8 cellular contexts compared by ENCODE assay signal in the genomic region with DNA sequence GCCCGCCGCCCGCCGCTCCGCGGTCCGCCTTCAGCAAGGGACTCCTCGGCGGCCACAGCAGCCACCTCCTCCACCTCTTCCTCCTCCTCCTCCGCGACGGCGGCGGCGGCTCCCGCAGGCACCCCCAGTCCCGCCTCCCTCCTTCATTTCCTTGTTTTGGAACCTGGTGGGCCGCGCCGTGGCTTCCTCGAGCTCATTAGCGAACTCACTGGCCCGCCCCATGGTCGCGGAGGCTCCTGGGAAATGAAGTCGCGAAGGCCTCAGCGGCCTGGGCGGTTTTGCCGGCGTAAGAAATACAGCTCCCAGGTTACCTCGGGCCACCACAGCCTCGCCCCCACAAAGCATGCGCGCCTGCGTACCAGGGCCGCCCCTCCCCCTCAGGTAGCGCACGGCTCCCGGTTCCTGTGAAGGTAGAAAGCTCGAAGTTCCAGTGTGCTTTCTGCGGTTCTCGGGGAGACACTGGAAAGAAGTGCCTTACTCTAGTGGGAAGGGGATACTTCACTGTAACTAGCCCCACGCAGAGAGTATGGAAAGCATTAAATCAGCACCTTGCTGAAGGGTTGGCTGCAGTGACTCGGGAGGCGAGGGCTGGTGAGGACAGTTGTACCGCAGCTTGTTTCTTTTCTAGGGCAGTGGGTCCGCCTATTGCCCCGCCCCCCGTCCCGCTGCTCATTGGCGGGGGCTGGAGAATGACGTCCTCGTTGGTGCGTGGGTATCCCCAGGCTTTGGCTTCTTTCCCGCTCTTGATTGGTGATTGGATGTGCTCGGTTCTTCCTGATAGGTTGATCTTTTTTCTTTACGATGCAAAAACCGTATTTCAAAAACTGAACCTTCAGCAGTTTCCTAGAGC. TPM values are rescaled to one million over a fixed set of nuclear protein-coding genes. Genes with fewer than 3 reads are reported as not detected.
A peak's percentile ranks its signal among the peaks of the same experiment; 100 is the strongest.
DNase-seq lines count a peak whose midpoint lies in the region; ATAC-seq lines count a peak whose summit lies in the region.

TSS of gene CDK19 (minus strand) at position 210 of the 850 bp plus-strand sequence. CDS start 333 bp downstream, outside the sequence.

- H3K36me3 ChIP-seq in BLaER1 treated with 17β-estradiol and CSF1 and Interleukin-3, amounts not matched to agents 10 nM and 100 nM, result no peaks in the 10 kb centered on the region

- peak; percentile 99 for DNase-seq in NCI-H748 (lab: John Stamatoyannopoulos, UW; ENCODE audit: unreplicated experiment)
- DNase-seq in activated CD4-positive, alpha-beta T cell treated with anti-CD3 and anti-CD28 coated beads, Interleukin-2, amount 50 U/mL, for 1 hour, result peak; percentile 98
- DNase-seq in dedifferentiated amniotic fluid mesenchymal stem cell (ENCODE audit: extremely low spot score), result peak; percentile 96
- peak; percentile 99 for DNase-seq in left lobe of liver (ENCODE audit: low spot score)
- peak; percentile 96 for DNase-seq in stimulated activated CD4-positive, alpha-beta T cell treated with anti-CD3 and anti-CD28 coated beads, Interleukin-2, amount 100 ng/mL, for 4 hours (ENCODE audit: low read depth)

- H3K4me3 ChIP-seq in BLaER1 treated with 17β-estradiol and CSF1 and Interleukin-3, amounts not matched to agents 10 nM and 100 nM, result peak within 1 kb of the TSS; percentile 79 to 99 (median 94)

- ATAC-seq in GM19351 (IDR thresholded peaks at IDR 0.05; ENCODE audit: unreplicated experiment) (peak; percentile 69), HG03521 (IDR thresholded peaks at IDR 0.05; ENCODE audit: unreplicated experiment) (peak; percentile 69), left lobe of liver (peak; percentile 92)

- peaks cover 8 to 37% (median 16%) of the 10 kb centered on the region in 11 experiments; a peak in 17 of 22 replicates for H4K20me1 ChIP-seq in BLaER1 treated with 17β-estradiol and CSF1 and Interleukin-3, amounts not matched to agents 10 nM and 100 nM

- peak within 1 kb of the TSS; percentile 92 to 99 (median 97) for H3K27ac ChIP-seq in BLaER1 treated with 17β-estradiol and CSF1 and Interleukin-3, amounts not matched to agents 10 nM and 100 nM

- H3K27me3 ChIP-seq in BLaER1 treated with 17β-estradiol and CSF1 and Interleukin-3, amounts not matched to agents 10 nM and 100 nM, result no peaks in the 10 kb centered on the region

- H3K9me3 ChIP-seq in BLaER1 treated with 17β-estradiol and CSF1 and Interleukin-3, amounts not matched to agents 10 nM and 100 nM (replicated peaks in 1 of 11), result no peaks in the 10 kb centered on the region; a peak in 4 of 22 replicates

- H3K9ac ChIP-seq in BLaER1 treated with 17β-estradiol and CSF1 and Interleukin-3, amounts not matched to agents 10 nM and 100 nM, result peak within 1 kb of the TSS; percentile 91 to 99 (median 98)

- H3K4me1 ChIP-seq in BLaER1 treated with 17β-estradiol and CSF1 and Interleukin-3, amounts not matched to agents 10 nM and 100 nM, result peaks cover 31 to 65% (median 47%) of the 10 kb centered on the region in 10 experiments

- peak within 1 kb of the TSS; percentile 90 to 97 (median 95) for H3K4me2 ChIP-seq in BLaER1 treated with 17β-estradiol and CSF1 and Interleukin-3, amounts not matched to agents 10 nM and 100 nM

RNA-seq across cellular contexts. Expression of gene CDK19, which starts in this region (rescaled TPM):
- total RNA-seq in left lobe of liver, result 6.9 TPM

Comparison
In these comparisons a context has a peak if more than half of its experiments do, and no peak if none do; other contexts are left out.
1. Peak in every context shown above with its lines: DNase-seq, ATAC-seq, H3K4me3 ChIP-seq and H3K27ac ChIP-seq.